ENCODE assay signal across 27 cellular contexts in the genomic region with DNA sequence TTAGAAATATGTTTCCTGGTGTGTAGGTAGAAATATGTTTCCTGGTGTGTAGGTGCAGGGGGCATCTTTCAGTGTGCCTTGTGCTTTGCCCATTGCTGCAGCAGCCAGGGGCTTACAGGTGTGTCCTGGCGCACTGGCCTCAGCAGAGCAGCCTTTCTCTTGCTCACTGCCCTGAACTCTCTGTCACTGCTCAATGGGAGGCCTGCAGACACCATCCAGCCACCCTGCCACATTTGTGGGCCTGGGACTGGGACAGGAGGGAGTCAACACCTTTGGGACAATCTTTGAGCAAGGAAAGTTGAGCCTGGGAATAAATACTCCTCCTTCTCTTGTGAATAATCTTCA.
"Had no signal": no experiment of that assay in that cellular context is flagged by ENCODE, and none has a peak within 500 bp of the region (broad histone marks: within the 10 kb centered on the region; RNA-seq: fewer than 3 reads in every experiment).

No MANE protein-coding gene starts in this region.

- H3K27me3 ChIP-seq: heart left ventricle, stomach, testis, tibial artery, upper lobe of right lung had no signal

- H3K36me3 Mint-ChIP-seq: immature natural killer cell; stimulated activated naive B cell treated with anti-CD40 and anti-IgM and Interleukin-4, amounts not matched to agents 10 μg/mL and 1 μg/mL and 100 μg/mL, for 72 hours had no signal

- H3K27ac Mint-ChIP-seq: immature natural killer cell; nephron; stimulated activated naive B cell treated with anti-CD40 and anti-IgM and Interleukin-4, amounts not matched to agents 10 μg/mL and 1 μg/mL and 100 μg/mL, for 72 hours had no signal

- H3K4me1 ChIP-seq: lower lobe of right lung, psoas muscle, testis, upper lobe of right lung had no signal

- H3K4me3 Mint-ChIP-seq: immature natural killer cell; naive thymus-derived CD8-positive, alpha-beta T cell; nephron; neural crest cell; stimulated activated naive B cell treated with anti-CD40 and anti-IgM and Interleukin-4, amounts not matched to agents 10 μg/mL and 1 μg/mL and 100 μg/mL, for 72 hours had no signal

- H3K36me3 ChIP-seq: heart left ventricle, lower lobe of right lung, neutrophil, stomach, tibial artery, upper lobe of right lung had no signal

- H3K79me2 ChIP-seq: parathyroid adenoma had no signal

- H3K27ac ChIP-seq: heart left ventricle, lower lobe of right lung, neutrophil, parathyroid adenoma, psoas muscle, skin epidermis, stomach, testis, tibial artery, upper lobe of right lung had no signal

- ATAC-seq: lower lobe of right lung; naive thymus-derived CD8-positive, alpha-beta T cell; psoas muscle; sciatic nerve; stimulated activated naive B cell treated with anti-CD40 and anti-IgM and Interleukin-4, amounts not matched to agents 10 μg/mL and 1 μg/mL and 100 μg/mL, for 72 hours; stimulated activated naive CD8-positive, alpha-beta T cell treated with anti-CD3 and anti-CD28 coated beads, Interleukin-15, Interleukin-2, amounts not matched to agents 100 U/mL and 50 U/mL, for 24 hours; upper lobe of right lung had no signal

- H2AFZ ChIP-seq: parathyroid adenoma had no signal

- DNase-seq: heart left ventricle; hypothalamus; immature natural killer cell; kidney; lower lobe of right lung; mammary epithelial cell; mesenchymal stem cell; naive thymus-derived CD8-positive, alpha-beta T cell; occipital lobe; psoas muscle; stimulated activated CD4-positive, alpha-beta T cell treated with anti-CD3 and anti-CD28 coated beads, Interleukin-12 subunit alpha, Interleukin-12 subunit beta, amount 100 ng/mL, for 4 hours; stimulated activated CD4-positive, alpha-beta T cell treated with anti-CD3 and anti-CD28 coated beads, Interleukin-15, amount 100 ng/mL, for 24 hours; stimulated activated CD4-positive, alpha-beta T cell treated with anti-CD3 and anti-CD28 coated beads, Interleukin-2, amount 100 ng/mL, for 24 hours; stimulated activated CD4-positive, alpha-beta T cell treated with anti-CD3 and anti-CD28 coated beads, Interleukin-4, amount 100 ng/mL, for 1 hour; stimulated activated naive B cell treated with anti-CD40 and anti-IgM and Interleukin-4, amounts not matched to agents 10 μg/mL and 1 μg/mL and 100 μg/mL, for 72 hours; stimulated activated naive CD8-positive, alpha-beta T cell treated with anti-CD3 and anti-CD28 coated beads, Interleukin-15, Interleukin-2, amounts not matched to agents 100 U/mL and 50 U/mL, for 24 hours; stomach; testis; tibial artery; trophoblast cell; upper lobe of right lung had no signal

- H3K4me1 Mint-ChIP-seq: immature natural killer cell; naive thymus-derived CD8-positive, alpha-beta T cell; stimulated activated naive B cell treated with anti-CD40 and anti-IgM and Interleukin-4, amounts not matched to agents 10 μg/mL and 1 μg/mL and 100 μg/mL, for 72 hours had no signal

- H3K4me3 ChIP-seq: heart left ventricle, lower lobe of right lung, psoas muscle, skin epidermis, stomach, testis, tibial artery, upper lobe of right lung had no signal
